1 cellular context compared by ENCODE assay signal in genomic region chr1:228165372-228166169, GRCh38.
TF ChIP-seq lines count a peak whose summit lies in the region.

Gene IBA57 (plus strand): TSS chr1:228165804. CDS start chr1:228165817, 13 bp downstream.

TF ChIP-seq in HepG2, 621 proteins besides CTCF, POLR2A, EP300 and RAD21 (continued from another document and continues in another):
- TF ChIP-seq ZHX1 (CRISPR knock-in tag; IDR thresholded peaks at IDR 0.05; ENCODE audit: low read depth) (peak; percentile 65; the same call in 1 of the 2 replicates), MIER3 (CRISPR knock-in tag; IDR thresholded peaks at IDR 0.05; ENCODE audit: borderline replicate concordance) (0 out of 2 replicates have a peak, but pooled peaks have one; percentile 62), MAX (IDR thresholded peaks at IDR 0.05) (peak; percentile 51), ARID4A (CRISPR knock-in tag; IDR thresholded peaks at IDR 0.05; ENCODE audit: borderline replicate concordance) (peak; percentile 57; the same call in 1 of the 2 replicates), DR1 (CRISPR knock-in tag; IDR thresholded peaks at IDR 0.05) (no peak; the same call in 1 of the 2 replicates), ARNTL (CRISPR knock-in tag; IDR thresholded peaks at IDR 0.05) (peak; percentile 59), E2F5 (CRISPR knock-in tag; conservative IDR thresholded peaks at IDR 0.05) (peak; percentile 71; the same call in 1 of the 2 replicates), MAFG (CRISPR knock-in tag; IDR thresholded peaks at IDR 0.05) (no peak), ZNF510 (CRISPR knock-in tag; IDR thresholded peaks at IDR 0.05; ENCODE audit: low read depth) (no peak), CCAR2 (optimal IDR thresholded peaks at IDR 0.05; ENCODE audit: low read depth, low read length) (no peak), ZNF18 (CRISPR knock-in tag; IDR thresholded peaks at IDR 0.05; ENCODE audit: insufficient replicate concordance) (no peak), GFI1 (CRISPR knock-in tag; IDR thresholded peaks at IDR 0.05; ENCODE audit: borderline replicate concordance) (peak; percentile 72; the same call in 1 of the 2 replicates), PATZ1 (CRISPR knock-in tag; IDR thresholded peaks at IDR 0.05) (peak; percentile 75), KIAA2018 (CRISPR knock-in tag; IDR thresholded peaks at IDR 0.05; ENCODE audit: borderline replicate concordance) (no peak; the same call in 1 of the 2 replicates), USF2 (IDR thresholded peaks at IDR 0.05; ENCODE audit: low read depth, low read length) (no peak), USF2 (CRISPR knock-in tag; IDR thresholded peaks at IDR 0.05; ENCODE audit: borderline replicate concordance) (no peak), ATF6 (CRISPR knock-in tag; conservative IDR thresholded peaks at IDR 0.05) (no peak; the same call in 1 of the 2 replicates), ZNF143 (CRISPR knock-in tag; IDR thresholded peaks at IDR 0.05) (no peak), ZBTB42 (CRISPR knock-in tag; IDR thresholded peaks at IDR 0.05) (no peak), ARID2 (CRISPR knock-in tag; IDR thresholded peaks at IDR 0.05; ENCODE audit: borderline replicate concordance) (no peak), TEAD3 (CRISPR knock-in tag; optimal IDR thresholded peaks at IDR 0.05; ENCODE audit: borderline replicate concordance) (peak; percentile 34), CREB1 (IDR thresholded peaks at IDR 0.05) (peak; percentile 99), CREB1 (CRISPR knock-in tag; IDR thresholded peaks at IDR 0.05) (peak; percentile 89), GPN1 (CRISPR knock-in tag; IDR thresholded peaks at IDR 0.05; ENCODE audit: borderline replicate concordance) (no peak; the same call in 1 of the 2 replicates), SNRNP70 (IDR thresholded peaks at IDR 0.05; ENCODE audit: low read depth, low read length) (no peak), RBM39 (IDR thresholded peaks at IDR 0.05; ENCODE audit: low read depth, low read length, poor library complexity, severe bottlenecking) (peak; percentile 67), REXO4 (CRISPR knock-in tag; IDR thresholded peaks at IDR 0.05; ENCODE audit: borderline replicate concordance) (no peak), GATA4 (IDR thresholded peaks at IDR 0.05; ENCODE audit: borderline replicate concordance, low read depth) (no peak), CBX5 (CRISPR knock-in tag; IDR thresholded peaks at IDR 0.05; ENCODE audit: borderline replicate concordance) (no peak)
